In genomic region chr1:98374098-98374497, GRCh38 we compare ENCODE assay signal across 29 cellular contexts.
"Had no signal": no experiment of that assay in that cellular context is flagged by ENCODE, and none has a peak within 500 bp of the region (broad histone marks: within the 10 kb centered on the region; RNA-seq: fewer than 3 reads in every experiment).

No MANE protein-coding gene starts in this region.

- H3K79me2 ChIP-seq: parathyroid adenoma had no signal

- H3K36me3 ChIP-seq: neural progenitor cell, ovary, right lobe of liver, sigmoid colon, suprapubic skin, tibial artery, transverse colon, upper lobe of right lung, uterus had no signal

- H3K27me3 ChIP-seq: neural progenitor cell, ovary, right lobe of liver, sigmoid colon, suprapubic skin, testis, tibial artery, transverse colon, upper lobe of right lung, uterus had no signal

- H3K27ac Mint-ChIP-seq: natural killer cell; nephron; neural progenitor cell; progenitor cell of endocrine pancreas; stimulated activated effector memory CD8-positive, alpha-beta T cell treated with anti-CD3 and anti-CD28 coated beads, Interleukin-12 subunit alpha, Interleukin-12 subunit beta, amount 100 ng/mL, for 72 hours; stimulated activated naive B cell treated with anti-CD40 and anti-IgM and Interleukin-4, amounts not matched to agents 10 μg/mL and 1 μg/mL and 100 μg/mL, for 72 hours; stimulated activated naive CD8-positive, alpha-beta T cell treated with anti-CD3 and anti-CD28 coated beads, Interleukin-15, Interleukin-2, amounts not matched to agents 100 ng/mL and 50 ng/mL, for 24 hours; type B pancreatic cell had no signal

- ATAC-seq: natural killer cell; psoas muscle; right cardiac atrium; right lobe of liver; stimulated activated effector memory CD8-positive, alpha-beta T cell treated with anti-CD3 and anti-CD28 coated beads, Interleukin-12 subunit alpha, Interleukin-12 subunit beta, amount 100 ng/mL, for 72 hours; stimulated activated naive B cell treated with anti-CD40 and anti-IgM and Interleukin-4, amounts not matched to agents 10 μg/mL and 1 μg/mL and 100 μg/mL, for 72 hours; upper lobe of right lung had no signal

- H3K9me3 Mint-ChIP-seq: natural killer cell; nephron; neural progenitor cell; stimulated activated effector memory CD8-positive, alpha-beta T cell treated with anti-CD3 and anti-CD28 coated beads, Interleukin-12 subunit alpha, Interleukin-12 subunit beta, amount 100 ng/mL, for 72 hours; stimulated activated naive B cell treated with anti-CD40 and anti-IgM and Interleukin-4, amounts not matched to agents 10 μg/mL and 1 μg/mL and 100 μg/mL, for 72 hours; stimulated activated naive CD8-positive, alpha-beta T cell treated with anti-CD3 and anti-CD28 coated beads, Interleukin-15, Interleukin-2, amounts not matched to agents 100 ng/mL and 50 ng/mL, for 24 hours; type B pancreatic cell had no signal

- H2AFZ ChIP-seq: neural progenitor cell, parathyroid adenoma had no signal

- H3K4me3 ChIP-seq: neural progenitor cell, ovary, psoas muscle, right lobe of liver, sigmoid colon, suprapubic skin, testis, tibial artery, transverse colon, upper lobe of right lung, uterus had no signal

- DNase-seq: natural killer cell; occipital lobe; ovary; posterior cingulate gyrus; psoas muscle; right cardiac atrium; right lobe of liver; sigmoid colon; small intestine; stimulated activated CD4-positive, alpha-beta T cell treated with anti-CD3 and anti-CD28 coated beads, Interleukin-15, amount 100 ng/mL, for 24 hours; stimulated activated CD4-positive, alpha-beta T cell treated with anti-CD3 and anti-CD28 coated beads, Interleukin-2, amount 100 ng/mL, for 24 hours; stimulated activated CD4-positive, alpha-beta T cell treated with anti-CD3 and anti-CD28 coated beads, Interleukin-2, amount 100 ng/mL, for 48 hours; stimulated activated CD4-positive, alpha-beta T cell treated with anti-CD3 and anti-CD28 coated beads, Interleukin-4, amount 100 ng/mL, for 24 hours; stimulated activated naive B cell treated with anti-CD40 and anti-IgM and Interleukin-4, amounts not matched to agents 10 μg/mL and 1 μg/mL and 100 μg/mL, for 72 hours; stimulated activated naive CD4-positive, alpha-beta T cell treated with Interleukin-2 at 50 U/mL for 16 hours; substantia nigra; testis; tibial artery; transverse colon; upper lobe of right lung; uterus had no signal

- H3K27me3 Mint-ChIP-seq: progenitor cell of endocrine pancreas; stimulated activated naive B cell treated with anti-CD40 and anti-IgM and Interleukin-4, amounts not matched to agents 10 μg/mL and 1 μg/mL and 100 μg/mL, for 72 hours; stimulated activated naive CD8-positive, alpha-beta T cell treated with anti-CD3 and anti-CD28 coated beads, Interleukin-15, Interleukin-2, amounts not matched to agents 100 ng/mL and 50 ng/mL, for 24 hours; type B pancreatic cell had no signal

- H3K4me1 ChIP-seq: neural progenitor cell, parathyroid adenoma, psoas muscle, right lobe of liver, sigmoid colon, suprapubic skin, testis, tibial artery, upper lobe of right lung, uterus had no signal

- H3K9ac ChIP-seq: neural progenitor cell, parathyroid adenoma had no signal

- H3K27ac ChIP-seq: neural progenitor cell, ovary, parathyroid adenoma, psoas muscle, right lobe of liver, sigmoid colon, suprapubic skin, testis, tibial artery, transverse colon, upper lobe of right lung, uterus had no signal

- H3K4me1 Mint-ChIP-seq: nephron; neural progenitor cell; stimulated activated naive B cell treated with anti-CD40 and anti-IgM and Interleukin-4, amounts not matched to agents 10 μg/mL and 1 μg/mL and 100 μg/mL, for 72 hours had no signal

- H3K4me3 Mint-ChIP-seq: natural killer cell; nephron; neural progenitor cell; stimulated activated effector memory CD8-positive, alpha-beta T cell treated with anti-CD3 and anti-CD28 coated beads, Interleukin-12 subunit alpha, Interleukin-12 subunit beta, amount 100 ng/mL, for 72 hours; stimulated activated naive B cell treated with anti-CD40 and anti-IgM and Interleukin-4, amounts not matched to agents 10 μg/mL and 1 μg/mL and 100 μg/mL, for 72 hours; stimulated activated naive CD8-positive, alpha-beta T cell treated with anti-CD3 and anti-CD28 coated beads, Interleukin-15, Interleukin-2, amounts not matched to agents 100 ng/mL and 50 ng/mL, for 24 hours; type B pancreatic cell had no signal

- H3K9me3 ChIP-seq: ovary, psoas muscle, right lobe of liver, sigmoid colon, suprapubic skin, testis, tibial artery, transverse colon, upper lobe of right lung, uterus had no signal

- H3K4me2 ChIP-seq: neural progenitor cell had no signal
